ENCODE assay signal across 27 cellular contexts in the genomic region with DNA sequence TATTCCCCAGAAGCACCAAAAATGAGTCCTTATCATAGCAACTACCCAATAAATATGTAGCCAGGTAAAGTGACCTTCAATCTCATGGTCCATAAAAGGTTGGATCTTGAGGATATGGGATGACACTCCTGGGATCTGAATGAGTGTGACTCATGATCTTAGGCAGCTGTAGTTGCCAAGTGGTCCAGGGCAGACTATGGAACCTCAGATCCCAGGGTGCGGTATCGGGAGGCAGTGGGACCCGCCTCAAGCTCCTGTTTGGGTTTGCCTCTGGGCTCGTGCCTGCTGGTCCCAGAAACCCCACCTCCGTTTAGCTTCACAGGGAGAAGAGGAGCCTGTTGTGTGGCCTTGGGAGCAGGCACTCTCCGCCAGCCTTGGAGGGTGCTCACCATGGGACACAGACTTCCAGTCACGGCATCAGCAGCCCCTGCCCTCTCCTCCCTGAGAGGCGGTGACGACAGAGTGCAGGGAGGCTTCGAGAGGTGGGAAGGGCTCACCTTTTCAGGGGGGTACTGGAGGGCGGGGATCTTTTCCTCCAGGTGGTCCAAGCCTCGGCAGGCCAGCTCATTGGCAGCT. TPM values are rescaled to one million over a fixed set of nuclear protein-coding genes. Genes with fewer than 3 reads are reported as not detected.
"Had no signal": no experiment of that assay in that cellular context is flagged by ENCODE, and none has a peak within 500 bp of the region (broad histone marks: within the 10 kb centered on the region; RNA-seq: fewer than 3 reads in every experiment).

No MANE protein-coding gene starts in this region.

- ATAC-seq: activated CD8-positive, alpha-beta memory T cell treated with anti-CD3 and anti-CD28 coated beads, Interleukin-2, amount 10 ng/mL, durations not matched to agents 7 days and 5 days; K562; Right ventricle myocardium inferior; T-cell had no signal

- H3K27ac ChIP-seq: brain microvascular endothelial cell, SK-N-MC had no signal

- DNase-seq: activated B cell treated with CpG ODN at 0.5 μM for 24 hours; activated CD4-positive, alpha-beta T cell treated with anti-CD3 and anti-CD28 coated beads for 1 hour; activated CD4-positive, alpha-beta T cell treated with anti-CD3 and anti-CD28 coated beads, Interleukin-2, amount 10 ng/mL, durations not matched to agents 24 days and 14 days; activated CD4-positive, alpha-beta T cell treated with anti-CD3 and anti-CD28 coated beads, Interleukin-2, amount 50 U/mL, for 48 hours; activated CD8-positive, alpha-beta memory T cell treated with anti-CD3 and anti-CD28 coated beads, Interleukin-2, amount 10 ng/mL, durations not matched to agents 7 days and 5 days; activated effector memory CD4-positive, alpha-beta T cell treated with Interleukin-2 at 50 U/mL for 16 hours; activated naive CD4-positive, alpha-beta T cell; activated T-cell treated with anti-CD3 and anti-CD28 coated beads, Interleukin-2, amount 50 U/mL, for 24 hours; amygdala; brain microvascular endothelial cell; caudate nucleus; Karpas-422; NCI-H146; NCI-H187 treated with DMSO at 0.1 percent for 48 hours; NCI-H2081 treated with DMSO at 0.1 percent for 48 hours; NCI-H2227 treated with DMSO at 0.1 percent for 48 hours; NCI-H446 treated with DMSO at 0.1 percent for 48 hours; NCI-H526; NCI-H82; RPMI8226; T-cell; T-helper 2 cell; T1000 had no signal

- H3K4me3 ChIP-seq: K562, SK-N-MC had no signal

- H3K27me3 ChIP-seq: brain microvascular endothelial cell had no signal

- H3K36me3 ChIP-seq: brain microvascular endothelial cell had no signal

RNA-seq across cellular contexts. Expression of a gene that starts 8.1 kb away (rescaled TPM):
- total RNA-seq: activated T-helper 1 cell treated with anti-CD3 and anti-CD28 coated beads, Interleukin-12 subunit alpha, Interleukin-12 subunit beta, Interleukin-2, Interleukin-4 antibody, amounts not matched to agents 30 ng/mL and 10 ng/mL and 1 ng/mL, durations not matched to agents 14 hours and 24 hours and 36 hours; K562 had no signal

RNA-seq across cellular contexts. Expression of a gene that starts 19.5 kb away (rescaled TPM):
- total RNA-seq: K562 had no signal

RNA-seq across cellular contexts. Expression of a gene that starts 19.5 kb away (rescaled TPM):
- total RNA-seq: activated CD4-positive, alpha-beta T cell treated with anti-CD3 and anti-CD28 coated beads, Interleukin-2, amount 10 ng/mL, durations not matched to agents 24 days and 14 days; activated CD8-positive, alpha-beta memory T cell treated with anti-CD3 and anti-CD28 coated beads, Interleukin-2, amount 10 ng/mL, durations not matched to agents 7 days and 5 days; activated T-helper 1 cell treated with anti-CD3 and anti-CD28 coated beads, Interleukin-12 subunit alpha, Interleukin-12 subunit beta, Interleukin-2, Interleukin-4 antibody, amounts not matched to agents 30 ng/mL and 10 ng/mL and 1 ng/mL, durations not matched to agents 14 hours and 24 hours and 36 hours; K562; Right ventricle myocardium inferior had no signal
